ENCODE assay signal across 24 cellular contexts in the genomic region with DNA sequence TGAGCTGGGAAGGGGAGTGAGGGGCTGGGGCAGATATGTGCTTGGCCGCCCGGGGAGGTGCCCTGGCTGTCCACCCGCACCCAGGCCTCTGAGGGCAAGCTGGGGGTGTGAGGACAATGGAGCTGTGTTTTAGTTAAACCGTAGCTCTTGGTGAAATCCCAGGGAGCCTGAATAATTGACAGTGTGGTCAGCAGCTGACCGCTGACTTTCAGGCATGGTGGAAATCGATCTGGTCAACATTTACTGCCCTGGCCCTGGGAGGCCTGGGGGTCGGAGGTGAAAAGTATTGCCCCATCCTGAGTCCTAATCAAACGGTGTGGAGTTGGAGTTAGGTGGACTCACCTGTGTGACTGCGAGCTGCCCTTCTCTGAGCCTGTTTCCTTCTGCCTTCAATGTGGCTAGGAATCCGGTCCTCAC. TPM values are rescaled to one million over a fixed set of nuclear protein-coding genes. Genes with fewer than 3 reads are reported as not detected.
DNase-seq lines count a peak whose midpoint lies in the region; ATAC-seq and TF ChIP-seq lines count a peak whose summit lies in the region.
"Had no signal": no experiment of that assay in that cellular context is flagged by ENCODE, and none has a peak within 500 bp of the region (broad histone marks: within the 10 kb centered on the region; RNA-seq: fewer than 3 reads in every experiment).

No MANE protein-coding gene starts in this region.

- no peak overlapping the region for H3K23ac ChIP-seq in IMR-90 (ENCODE audit: low read depth, low read length)
- no peak overlapping the region for H3K23ac ChIP-seq in neuronal stem cell (ENCODE audit: low read depth, low read length, poor library complexity)

- H3K9ac ChIP-seq in IMR-90 (ENCODE audit: low read depth, low read length) (no peak overlapping the region), neuronal stem cell (ENCODE audit: low read depth, low read length, poor library complexity) (peak overlapping the region; percentile 21)

- H3K27me3 ChIP-seq in IMR-90 (ENCODE audit: control insufficient read depth, insufficient read depth, low read length): peaks cover 25% of the 10 kb centered on the region; the same call in 1 of the 2 replicates
- peaks cover 0 to 17% (median 0%) of the 10 kb centered on the region in 3 experiments for H3K27me3 ChIP-seq in neuronal stem cell (ENCODE audit: control insufficient read depth in 3 of 3, insufficient read depth in 3 of 3, low read depth in 1 of 3, low read length in 3 of 3)
- H3K27me3 ChIP-seq: esophagus squamous epithelium, gastroesophageal sphincter, upper lobe of left lung had no signal

- intact Hi-C loops in activated CD4-positive, alpha-beta T cell treated with anti-CD3 and anti-CD28 coated beads for 36 hours (cut with DNase I, micrococcal nuclease): no loop called here
- intact Hi-C loops in IMR-90 (cut with micrococcal nuclease): no loop called here

- H2BK12ac ChIP-seq in neuronal stem cell (ENCODE audit: low read length): no peak overlapping the region

- CTCF ChIA-PET in activated CD4-positive, alpha-beta T cell treated with anti-CD3 and anti-CD28 coated beads for 36 hours (lab: Charles Lee): interaction anchor here (1.2 to 1.3 kb wide), 2 partner anchors 10 to 25 kb away, joined by 3 to 4 read pairs; no protein-coding TSS in a partner anchor
- CTCF ChIA-PET in IMR-90 (lab: Yijun Ruan, JAX): no interaction called here

- no peak for ATAC-seq in activated CD4-positive, alpha-beta T cell treated with anti-CD3 and anti-CD28 coated beads for 36 hours
- ATAC-seq in IMR-90 (ENCODE audit: low read depth) (no peak), HG02973 (IDR thresholded peaks at IDR 0.05; ENCODE audit: unreplicated experiment) (no peak)
- ATAC-seq: gastroesophageal sphincter; natural killer cell treated with Interleukin-12 subunit alpha and Interleukin-12 subunit beta and Interleukin-15 and Interleukin-18, amount 100 ng/mL, for 72 hours; psoas muscle had no signal

- no peaks in the 10 kb centered on the region; the same call in 1 of the 2 replicates for H3K4me1 ChIP-seq in IMR-90 (ENCODE audit: control insufficient read depth, insufficient read depth, low read length)
- H3K4me1 ChIP-seq in neuronal stem cell (ENCODE audit: control insufficient read depth in 2 of 2, insufficient read depth in 1 of 2, low read depth in 1 of 2, low read length in 2 of 2): peaks cover 9 to 10% of the 10 kb centered on the region in 2 donors
- H3K4me1 ChIP-seq: HAP-1 had no signal

- H3K27ac Mint-ChIP-seq in activated CD4-positive, alpha-beta T cell treated with anti-CD3 and anti-CD28 coated beads for 36 hours: peak overlapping the region; percentile 29
- no peak overlapping the region for H3K27ac Mint-ChIP-seq in glutamatergic neuron (ENCODE audit: unreplicated experiment)

- H3K18ac ChIP-seq in IMR-90 (ENCODE audit: low read depth, low read length): no peak overlapping the region
- H3K18ac ChIP-seq in neuronal stem cell (ENCODE audit: low read length): peak overlapping the region; percentile 18

- no peak overlapping the region for H3K56ac ChIP-seq in IMR-90 (ENCODE audit: extremely low read depth, insufficient read depth, low read length)

- H3K36me3 Mint-ChIP-seq in activated CD4-positive, alpha-beta T cell treated with anti-CD3 and anti-CD28 coated beads for 36 hours (ENCODE audit: low read depth): no peaks in the 10 kb centered on the region
- H3K36me3 Mint-ChIP-seq in glutamatergic neuron (ENCODE audit: unreplicated experiment): peaks cover 9% of the 10 kb centered on the region
- H3K36me3 Mint-ChIP-seq: natural killer cell treated with Interleukin-12 subunit alpha and Interleukin-12 subunit beta and Interleukin-15 and Interleukin-18, amount 100 ng/mL, for 72 hours had no signal

- in situ Hi-C loops in IMR-90 (cut with MboI; ENCODE audit: low sequenced_read_pairs): loop anchor here (25.0 kb wide), 1 partner anchor 487 kb away; the partner anchor contains the start of gene PDCL

- no peak overlapping the region for H2BK120ac ChIP-seq in IMR-90 (ENCODE audit: low read depth, low read length)
- H2BK120ac ChIP-seq in neuronal stem cell (ENCODE audit: low read depth, low read length): no peak overlapping the region

- H3K9me3 Mint-ChIP-seq in activated CD4-positive, alpha-beta T cell treated with anti-CD3 and anti-CD28 coated beads for 36 hours (ENCODE audit: low read depth): no peaks in the 10 kb centered on the region
- H3K9me3 Mint-ChIP-seq in glutamatergic neuron (ENCODE audit: unreplicated experiment): peaks cover 5% of the 10 kb centered on the region
- H3K9me3 Mint-ChIP-seq: natural killer cell treated with Interleukin-12 subunit alpha and Interleukin-12 subunit beta and Interleukin-15 and Interleukin-18, amount 100 ng/mL, for 72 hours had no signal

- H2AFZ ChIP-seq in IMR-90 (replicated peaks; ENCODE audit: low read length, poor library complexity): no peak overlapping the region
- H2AFZ ChIP-seq in neuronal stem cell (ENCODE audit: low read length): peak overlapping the region; percentile 38

- no peaks in the 10 kb centered on the region for H3K79me1 ChIP-seq in IMR-90 (ENCODE audit: low read depth in 1 of 2, low read length in 2 of 2)
- no peaks in the 10 kb centered on the region for H3K79me1 ChIP-seq in neuronal stem cell (ENCODE audit: low read depth, low read length)

- no TSS peak for BruUV-seq in IMR-90 (replicated peaks; lab: Mats Ljungman, UMichigan)

- 71% methylated on average over 2 of the region's 10 CpGs; no CpG with 5 or more reads in 1 of the 2 experiments for WGBS in IMR-90 (ENCODE audit: extremely low coverage in 2 of 2, insufficient read length in 1 of 2), 2 experiments
- WGBS in neuronal stem cell (ENCODE audit: extremely low coverage in 2 of 2, insufficient read length in 2 of 2, insufficient replicate concordance in 1 of 2), 2 donors: no CpG with 5 or more reads among the region's 10 CpGs

- H3K9me3 ChIP-seq in IMR-90 (ENCODE audit: control insufficient read depth, insufficient read depth, low read length) (peaks cover 4% of the 10 kb centered on the region; the same call in 1 of the 2 replicates), neuronal stem cell (replicated peaks in 1 of 2; ENCODE audit: control insufficient read depth in 2 of 2, insufficient read depth in 1 of 2, low read depth in 1 of 2, low read length in 2 of 2) (no peaks in the 10 kb centered on the region)
- H3K9me3 ChIP-seq: esophagus squamous epithelium, gastroesophageal sphincter, HAP-1, psoas muscle, upper lobe of left lung had no signal

- H2AK9ac ChIP-seq in IMR-90 (replicated peaks; ENCODE audit: low read depth, low read length, poor library complexity): peak overlapping the region; percentile 4

- TF ChIP-seq POLR2A in IMR-90 (IDR thresholded peaks at IDR 0.05; ENCODE audit: low read depth, low read length): no peak

- TF ChIP-seq RAD21 in IMR-90 (IDR thresholded peaks at IDR 0.05; ENCODE audit: low read length): no peak

- H3K36me3 ChIP-seq in IMR-90 (ENCODE audit: control insufficient read depth, insufficient read depth, low read length) (no peaks in the 10 kb centered on the region), neuronal stem cell (replicated peaks in 1 of 2; ENCODE audit: control insufficient read depth in 2 of 2, insufficient read depth in 2 of 2, low read length in 2 of 2) (no peaks in the 10 kb centered on the region)
- H3K36me3 ChIP-seq: esophagus squamous epithelium, gastroesophageal sphincter, HAP-1, upper lobe of left lung had no signal

- TF ChIP-seq CTCF in IMR-90 (conservative IDR thresholded peaks at IDR 0.05; ENCODE audit: low read depth, low read length) (no peak), glutamatergic neuron (IDR thresholded peaks at IDR 0.05; ENCODE audit: partially characterized antibody, unreplicated experiment) (no peak)

- H2BK5ac ChIP-seq in IMR-90 (ENCODE audit: low read depth, low read length, poor library complexity, severe bottlenecking) (no peak overlapping the region), neuronal stem cell (ENCODE audit: low read length) (no peak overlapping the region)

- no peaks in the 10 kb centered on the region for H3K27me3 Mint-ChIP-seq in activated CD4-positive, alpha-beta T cell treated with anti-CD3 and anti-CD28 coated beads for 36 hours
- H3K27me3 Mint-ChIP-seq in glutamatergic neuron (ENCODE audit: unreplicated experiment): peaks cover 7% of the 10 kb centered on the region

- H3K4me1 Mint-ChIP-seq in activated CD4-positive, alpha-beta T cell treated with anti-CD3 and anti-CD28 coated beads for 36 hours: peaks cover 35% of the 10 kb centered on the region
- H3K4me1 Mint-ChIP-seq in glutamatergic neuron (ENCODE audit: low read depth, unreplicated experiment): peaks cover 2% of the 10 kb centered on the region

- H2BK15ac ChIP-seq in IMR-90 (ENCODE audit: low read depth, low read length): no peak overlapping the region
- H2BK15ac ChIP-seq in neuronal stem cell (ENCODE audit: low read length): no peak overlapping the region

- H4K8ac ChIP-seq in IMR-90 (ENCODE audit: low read depth in 2 of 2, low read length in 2 of 2): no peak overlapping the region
- no peak overlapping the region for H4K8ac ChIP-seq in neuronal stem cell (ENCODE audit: low read depth, low read length)

- H3K4me3 ChIP-seq in IMR-90 (ENCODE audit: insufficient read depth, low read depth, low read length) (no peak overlapping the region), neuronal stem cell (ENCODE audit: low read length in 2 of 2) (no peak overlapping the region)
- H3K4me3 ChIP-seq: esophagus squamous epithelium, gastroesophageal sphincter, HAP-1, psoas muscle, skin epidermis, upper lobe of left lung had no signal

- no peak overlapping the region for H2BK20ac ChIP-seq in IMR-90 (ENCODE audit: low read depth, low read length)

- dilution Hi-C loops in IMR-90 (cut with HindIII; ENCODE audit: low sequenced_read_pairs, unreplicated experiment): no loop called here

- H3K14ac ChIP-seq in IMR-90 (replicated peaks; ENCODE audit: low read depth, low read length) (no peak overlapping the region), neuronal stem cell (ENCODE audit: low read length) (no peak overlapping the region)

- H3K4ac ChIP-seq in IMR-90 (ENCODE audit: low read depth, low read length) (no peak overlapping the region), neuronal stem cell (ENCODE audit: low read length) (no peak overlapping the region)

- H4K5ac ChIP-seq in IMR-90 (ENCODE audit: low read depth, low read length): no peak overlapping the region

- no peaks in the 10 kb centered on the region for H4K20me1 ChIP-seq in IMR-90 (ENCODE audit: insufficient read depth, low read length)

- H3K27ac ChIP-seq in IMR-90 (ENCODE audit: insufficient read depth, low read length) (no peak overlapping the region), neuronal stem cell (replicated peaks; ENCODE audit: low read length) (no peak overlapping the region)
- H3K27ac ChIP-seq: 22Rv1, esophagus squamous epithelium, gastroesophageal sphincter, psoas muscle, skin epidermis, upper lobe of left lung had no signal

- no peaks in the 10 kb centered on the region for H3K9me1 ChIP-seq in IMR-90 (ENCODE audit: insufficient read depth, low read length)

- H2AK5ac ChIP-seq in IMR-90 (ENCODE audit: low read depth, low read length): no peak overlapping the region
- H2AK5ac ChIP-seq in neuronal stem cell (ENCODE audit: low read depth, low read length): peak overlapping the region; percentile 6

- no peak for DNase-seq in activated CD4-positive, alpha-beta T cell treated with anti-CD3 and anti-CD28 coated beads for 36 hours
- no peak for DNase-seq in activated CD4-positive, alpha-beta T cell treated with anti-CD3 and anti-CD28 coated beads, Interleukin-2, amount 50 U/mL, for 48 hours
- no peak for DNase-seq in IMR-90
- DNase-seq in glutamatergic neuron: no peak
- DNase-seq in neuronal stem cell (ENCODE audit: low spot score): no peak
- DNase-seq in epidermal melanocyte (ENCODE audit: insufficient read length, low spot score): no peak
- no peak for DNase-seq in DMS53 (lab: John Stamatoyannopoulos, UW)
- DNase-seq: activated CD4-positive, alpha-beta T cell treated with anti-CD3 and anti-CD28 coated beads for 4 hours; activated naive CD4-positive, alpha-beta T cell; effector CD8-positive, alpha-beta T cell; esophagus squamous epithelium; kidney glomerular epithelial cell; NCI-H1436; NCI-H524; psoas muscle; Right ventricle myocardium superior; upper lobe of left lung had no signal

- POLR2A ChIA-PET in activated CD4-positive, alpha-beta T cell treated with anti-CD3 and anti-CD28 coated beads for 36 hours (lab: Charles Lee): interaction anchor here (0.5 kb wide), 2 partner anchors 16 to 382 kb away, joined by 3 to 4 read pairs; no protein-coding TSS in a partner anchor
- POLR2A ChIA-PET in IMR-90 (lab: Charles Lee; ENCODE audit: unreplicated experiment): no interaction called here

- H3K4me2 ChIP-seq in IMR-90 (ENCODE audit: low read depth, low read length) (no peak overlapping the region), neuronal stem cell (ENCODE audit: insufficient read depth, low read length, poor library complexity, severe bottlenecking) (no peak overlapping the region)

- no peak overlapping the region for H4K91ac ChIP-seq in IMR-90 (ENCODE audit: insufficient read depth, low read depth, low read length)
- H4K91ac ChIP-seq in neuronal stem cell (ENCODE audit: low read depth, low read length, poor library complexity): no peak overlapping the region

- no peak overlapping the region for H3K4me3 Mint-ChIP-seq in activated CD4-positive, alpha-beta T cell treated with anti-CD3 and anti-CD28 coated beads for 36 hours
- H3K4me3 Mint-ChIP-seq in glutamatergic neuron (ENCODE audit: unreplicated experiment): peak overlapping the region; percentile 8
- H3K4me3 Mint-ChIP-seq: natural killer cell treated with Interleukin-12 subunit alpha and Interleukin-12 subunit beta and Interleukin-15 and Interleukin-18, amount 100 ng/mL, for 72 hours had no signal

RNA-seq across cellular contexts. Expression of gene CRB2, which starts 31.2 kb away (rescaled TPM):
- not detected for total RNA-seq in activated CD4-positive, alpha-beta T cell treated with anti-CD3 and anti-CD28 coated beads for 36 hours
- total RNA-seq in IMR-90 (2012; rRNA removed): not detected in 2 replicates
- not detected in 2 replicates for polyA plus RNA-seq in IMR-90 (2012; rRNA removed)
- polyA plus RNA-seq in IMR-90 (2012; cell fraction: cytosol; rRNA removed): not detected in 2 replicates
- 0.03 TPM in 1 of 2 replicates, not detected in the other for polyA plus RNA-seq in IMR-90 (2012; cell fraction: nucleus; rRNA removed; ENCODE audit: low replicate concordance)
- 6.8 TPM for total RNA-seq in glutamatergic neuron (ENCODE audit: unreplicated experiment)
- 41.7 TPM for polyA plus RNA-seq in neuronal stem cell (2013, experiment 1 of 2)
- 41.7 TPM for polyA plus RNA-seq in neuronal stem cell (2013, experiment 2 of 2)
- total RNA-seq: esophagus squamous epithelium; gastroesophageal sphincter; mesenteric fat pad; natural killer cell treated with Interleukin-12 subunit alpha and Interleukin-12 subunit beta and Interleukin-15 and Interleukin-18, amount 100 ng/mL, for 72 hours; Right ventricle myocardium superior had no signal

RNA-seq across cellular contexts. Expression of gene STRBP, which starts 56.4 kb away (rescaled TPM):
- total RNA-seq in activated CD4-positive, alpha-beta T cell treated with anti-CD3 and anti-CD28 coated beads for 36 hours: 10 to 100 TPM; 31.6 to 34.8 TPM
- total RNA-seq in IMR-90 (2012; rRNA removed) (2.5 and 3.9 TPM in 2 replicates), glutamatergic neuron (ENCODE audit: unreplicated experiment) (111 TPM)
- polyA plus RNA-seq in IMR-90 (2012; rRNA removed): 1.6 and 2.1 TPM in 2 replicates
- polyA plus RNA-seq in IMR-90 (2012; cell fraction: cytosol; rRNA removed): 0.33 and 0.57 TPM in 2 replicates
- 0.13 and 1.5 TPM in 2 replicates for polyA plus RNA-seq in IMR-90 (2012; cell fraction: nucleus; rRNA removed; ENCODE audit: low replicate concordance)
- 54.4 TPM for polyA plus RNA-seq in neuronal stem cell (2013, experiment 1 of 2)
- polyA plus RNA-seq in neuronal stem cell (2013, experiment 2 of 2): 56.1 TPM
